16 cellular contexts compared by ENCODE assay signal in genomic region chrX:50801135-50801534, GRCh38. TPM values are rescaled to one million over a fixed set of nuclear protein-coding genes. Genes with fewer than 3 reads are reported as not detected.
"Had no signal": no experiment of that assay in that cellular context is flagged by ENCODE, and none has a peak within 500 bp of the region (broad histone marks: within the 10 kb centered on the region; RNA-seq: fewer than 3 reads in every experiment).

No MANE protein-coding gene starts in this region.

- H3K27me3 ChIP-seq: body of pancreas, uterus had no signal

- H3K27ac ChIP-seq: body of pancreas, uterus had no signal

- H3K4me3 ChIP-seq: body of pancreas, lung, uterus had no signal

- H3K36me3 ChIP-seq: uterus had no signal

- H3K4me1 ChIP-seq: body of pancreas, uterus had no signal

- ATAC-seq: activated T-cell treated with anti-CD3 and anti-CD28 coated beads, Interleukin-2, amount 50 U/mL, for 72 hours; body of pancreas; effector memory CD8-positive, alpha-beta T cell; naive thymus-derived CD8-positive, alpha-beta T cell; stimulated activated memory B cell treated with anti-CD40 and anti-IgM and Interleukin-4, amounts not matched to agents 10 μg/mL and 1 μg/mL and 100 μg/mL, for 72 hours had no signal

- H3K9me3 ChIP-seq: body of pancreas, uterus had no signal

- DNase-seq: activated CD4-positive, alpha-beta T cell treated with anti-CD3 and anti-CD28 coated beads, Interleukin-2, amount 10 ng/mL, durations not matched to agents 7 days and 5 days; activated CD8-positive, alpha-beta memory T cell treated with anti-CD3 and anti-CD28 coated beads, Interleukin-2, amount 50 U/mL, for 48 hours; activated gamma-delta T cell treated with Interleukin-2 at 50 U/mL for 16 hours; activated T-cell treated with anti-CD3 and anti-CD28 coated beads, Interleukin-2, amount 50 U/mL, for 72 hours; amniotic stem cell; body of pancreas; dermis blood vessel endothelial cell; effector memory CD8-positive, alpha-beta T cell; erythroblast; kidney glomerular epithelial cell; naive thymus-derived CD8-positive, alpha-beta T cell; retina; stimulated activated CD4-positive, alpha-beta T cell treated with anti-CD3 and anti-CD28 coated beads, Interleukin-2, amount 100 ng/mL, for 48 hours; uterus had no signal

RNA-seq across cellular contexts. Expression of gene SHROOM4, which starts 12.9 kb away (rescaled TPM):
- total RNA-seq: activated CD4-positive, alpha-beta T cell treated with anti-CD3 and anti-CD28 coated beads, Interleukin-2, amount 10 ng/mL, durations not matched to agents 7 days and 5 days; activated T-cell treated with anti-CD3 and anti-CD28 coated beads, Interleukin-2, amount 50 U/mL, for 72 hours; naive thymus-derived CD8-positive, alpha-beta T cell had no signal
- polyA plus RNA-seq: naive thymus-derived CD8-positive, alpha-beta T cell had no signal
